ENCODE assay signal across 8 cellular contexts in the genomic region with DNA sequence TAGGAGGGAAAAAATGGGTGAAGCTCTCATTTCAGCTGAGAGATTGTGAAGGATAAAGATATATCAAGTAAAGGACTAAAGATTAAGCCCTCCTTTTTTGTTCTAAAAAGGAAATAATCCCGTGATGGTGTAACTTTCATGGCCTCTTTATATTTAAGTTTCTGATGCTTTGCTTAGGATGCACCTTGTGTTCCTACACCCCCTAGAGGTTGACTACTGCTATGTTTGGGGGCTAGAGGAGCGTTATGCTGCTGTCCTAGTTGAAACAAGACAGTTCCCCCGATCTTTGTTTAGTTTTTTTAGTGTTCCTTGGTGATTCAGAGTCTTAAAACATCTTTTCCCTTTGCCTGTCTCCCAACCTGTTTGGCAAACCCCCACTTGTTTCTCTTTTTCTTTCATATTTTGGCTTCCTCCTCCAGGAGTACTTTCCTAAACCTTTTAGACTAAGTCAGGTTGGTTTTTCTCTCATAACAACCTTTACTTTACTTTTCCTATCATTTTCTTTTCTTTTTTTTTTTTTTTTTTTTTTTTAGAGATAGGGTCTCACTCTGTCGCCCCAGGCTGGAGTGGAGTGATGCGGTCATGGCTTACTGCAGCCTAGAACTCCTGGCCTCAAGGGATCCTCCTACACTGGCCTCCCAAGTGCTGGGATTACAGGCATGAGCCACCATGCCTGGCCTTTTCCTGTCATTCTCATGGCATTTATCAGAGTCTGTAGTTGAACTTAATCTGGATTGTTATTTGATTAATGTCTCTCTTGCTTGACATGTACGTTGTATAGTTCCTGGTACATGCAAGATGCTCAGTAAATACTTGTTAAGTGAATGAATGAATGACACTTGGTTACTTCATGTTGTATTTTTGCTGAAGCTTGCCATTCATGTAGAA. TPM values are rescaled to one million over a fixed set of nuclear protein-coding genes. Genes with fewer than 3 reads are reported as not detected.
DNase-seq lines count a peak whose midpoint lies in the region; ATAC-seq and TF ChIP-seq lines count a peak whose summit lies in the region.

No MANE protein-coding gene starts in this region.

- no peak for DNase-seq in heart left ventricle
- DNase-seq in left cardiac atrium, result no peak
- DNase-seq in OCI-M1 (lab: John Stamatoyannopoulos, UW), result peak; percentile 86
- peak; percentile 62 for DNase-seq in amniotic epithelial cell (ENCODE audit: low read depth)
- peak; percentile 63 for DNase-seq in islet precursor cell
- no peak for DNase-seq in stomach
- no peak for DNase-seq in NCI-H774 (lab: John Stamatoyannopoulos, UW)

- H3K27ac ChIP-seq in heart left ventricle (peak overlapping the region in 10 of 12 donors; percentile 18 to 98 (median 62)), stomach (peak overlapping the region in 3 of 5 donors; percentile 5 to 53 (median 6))

- no peak for ATAC-seq in heart left ventricle
- ATAC-seq in left cardiac atrium, result no peak
- peak; percentile 42 for ATAC-seq in HG03520 (IDR thresholded peaks at IDR 0.05; ENCODE audit: unreplicated experiment)

- TF ChIP-seq EP300 in stomach (IDR thresholded peaks at IDR 0.05), result no peak

- H3K4me1 ChIP-seq in heart left ventricle, result peaks cover 0 to 64% (median 40%) of the 10 kb centered on the region in 12 donors
- peaks cover 31 to 53% (median 44%) of the 10 kb centered on the region in 4 donors for H3K4me1 ChIP-seq in stomach

- H3K9me3 ChIP-seq in heart left ventricle (no peaks in the 10 kb centered on the region), stomach (no peaks in the 10 kb centered on the region)

- H3K36me3 ChIP-seq in heart left ventricle (peaks cover 0 to 46% (median 26%) of the 10 kb centered on the region in 9 donors), stomach (peaks cover 24 to 37% (median 34%) of the 10 kb centered on the region in 4 donors)

- TF ChIP-seq CTCF in heart left ventricle (IDR thresholded peaks at IDR 0.05), result peak; percentile 34 to 67 (median 52)
- TF ChIP-seq CTCF in stomach (IDR thresholded peaks at IDR 0.05), result peak in 4 of 7 experiments; percentile 25 to 44 (median 32)

- H3K4me3 ChIP-seq in heart left ventricle (peak overlapping the region in 8 of 12 donors; percentile 0 to 97 (median 81)), stomach (peak overlapping the region in 2 of 4 donors; percentile 97 to 99)

- TF ChIP-seq POLR2A in heart left ventricle (IDR thresholded peaks at IDR 0.05) (no peak), stomach (IDR thresholded peaks at IDR 0.05) (no peak)

- WGBS in heart left ventricle, 4 donors, result 35 to 43% (median 37%) methylated on average over 6 of the region's 6 CpGs
- 28 to 41% (median 32%) methylated on average over 6 of the region's 6 CpGs for WGBS in stomach, 5 donors

- H3K27me3 ChIP-seq in heart left ventricle, result no peaks in the 10 kb centered on the region
- H3K27me3 ChIP-seq in stomach, result no peaks in the 10 kb centered on the region

- intact Hi-C loops in heart left ventricle (cut with DNase I), result loop anchor here in 1 of 10 donors (2.0 kb wide), 1 partner anchor 26 kb away; a partner anchor contains a TSS
- intact Hi-C loops in left cardiac atrium (cut with DNase I), result no loop called here
- intact Hi-C loops in stomach (cut with DNase I; ENCODE audit: low total_unique reads), result no loop called here

RNA-seq across cellular contexts. Expression of a gene that starts 2.8 kb away (rescaled TPM):
- 10 to 100 TPM; 40.2 to 62.8 (median 44.3) TPM for total RNA-seq in heart left ventricle
- 10 to 100 TPM; 32.5 to 62.2 TPM for polyA plus RNA-seq in heart left ventricle
- 10 to 100 TPM; 48.4 to 61.6 TPM for total RNA-seq in left cardiac atrium
- total RNA-seq in stomach, result 100 to 1,000 TPM in 1 of 5 donors, 10 to 100 TPM in 4; 39.1 to 146 (median 61.6) TPM
- polyA plus RNA-seq in stomach, result 10 to 100 TPM; 35.4 to 73.2 (median 51.7) TPM

RNA-seq across cellular contexts. Expression of a gene that starts 26.8 kb away (rescaled TPM):
- total RNA-seq in heart left ventricle (10 to 100 TPM in 4 of 9 donors, 1 to 10 TPM in 5; 6.2 to 16.7 (median 8.0) TPM), left cardiac atrium (1 to 10 TPM; 6.5 to 7.5 TPM), stomach (10 to 100 TPM in 2 of 5 donors, 1 to 10 TPM in 3; 4.6 to 33.5 (median 9.0) TPM)
- polyA plus RNA-seq in heart left ventricle (10 to 100 TPM in 1 of 2 donors, 1 to 10 TPM in 1; 8.0 to 14.9 TPM), stomach (10 to 100 TPM in 2 of 3 donors, 1 to 10 TPM in 1; 9.5 to 13.6 (median 11.7) TPM)

RNA-seq across cellular contexts. Expression of a gene that starts 50.6 kb away (rescaled TPM):
- total RNA-seq in heart left ventricle (10 to 100 TPM; 16.3 to 33.3 (median 23.3) TPM), left cardiac atrium (10 to 100 TPM; 16.9 to 19.2 TPM), stomach (10 to 100 TPM in 1 of 5 donors, 1 to 10 TPM in 3, under 1 TPM in 1; 0.29 to 12.9 (median 5.3) TPM)
- polyA plus RNA-seq in heart left ventricle (1 to 10 TPM; 6.6 to 9.0 TPM), stomach (1 to 10 TPM; 3.3 to 9.0 (median 6.0) TPM)

Comparison
In these comparisons a context has a peak if more than half of its experiments do, and no peak if none do; other contexts are left out.
1. DNase-seq: peak in OCI-M1 (single experiment), amniotic epithelial cell (single experiment) and islet precursor cell (single experiment); none in heart left ventricle (0 of 5), left cardiac atrium (single experiment), stomach (single experiment) and NCI-H774 (single experiment).